ENCODE assay signal across 9 cellular contexts in the genomic region with DNA sequence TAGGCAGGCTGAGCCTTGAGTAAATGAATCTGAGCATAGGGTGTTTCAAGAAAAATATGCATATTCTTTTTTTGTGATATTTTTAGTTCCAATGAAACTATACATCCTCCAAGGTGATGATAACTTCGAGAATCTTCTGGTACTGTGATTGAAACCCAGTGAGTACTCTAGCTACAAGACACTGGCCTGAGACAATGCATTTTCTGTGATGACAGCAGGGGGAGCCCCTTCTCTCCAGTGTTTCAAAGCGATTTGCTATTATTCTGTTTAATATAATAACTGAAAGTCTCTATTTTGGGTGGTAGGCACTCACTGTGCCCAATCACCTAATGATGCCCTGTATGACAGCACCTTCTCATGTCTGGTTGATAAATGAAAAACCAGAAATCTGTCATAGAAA. TPM values are rescaled to one million over a fixed set of nuclear protein-coding genes. Genes with fewer than 3 reads are reported as not detected.
DNase-seq lines count a peak whose midpoint lies in the region; ATAC-seq and TF ChIP-seq lines count a peak whose summit lies in the region.
"Had no signal": no experiment of that assay in that cellular context is flagged by ENCODE, and none has a peak within 500 bp of the region (broad histone marks: within the 10 kb centered on the region; RNA-seq: fewer than 3 reads in every experiment).

No MANE protein-coding gene starts in this region.

- no peaks in the 10 kb centered on the region for H3K27me3 Mint-ChIP-seq in effector memory CD8-positive, alpha-beta T cell
- no peaks in the 10 kb centered on the region for H3K27me3 Mint-ChIP-seq in osteocyte (ENCODE audit: unreplicated experiment)
- H3K27me3 Mint-ChIP-seq: activated naive CD8-positive, alpha-beta T cell treated with anti-CD3 and anti-CD28 coated beads, Interleukin-2, amount 10 ng/mL, durations not matched to agents 7 days and 5 days had no signal

- H3K27ac Mint-ChIP-seq in effector memory CD8-positive, alpha-beta T cell = no peak overlapping the region
- H3K27ac Mint-ChIP-seq in osteocyte (ENCODE audit: unreplicated experiment) = no peak overlapping the region

- peaks cover 49% of the 10 kb centered on the region for H3K36me3 Mint-ChIP-seq in effector memory CD8-positive, alpha-beta T cell (ENCODE audit: insufficient read depth)
- peaks cover 7% of the 10 kb centered on the region for H3K36me3 Mint-ChIP-seq in osteocyte (ENCODE audit: unreplicated experiment)

- peaks cover 20 to 30% of the 10 kb centered on the region in 2 donors for H3K4me1 Mint-ChIP-seq in effector memory CD8-positive, alpha-beta T cell (ENCODE audit: low read depth in 2 of 2)
- H3K4me1 Mint-ChIP-seq in osteocyte (ENCODE audit: unreplicated experiment) = peaks cover 42% of the 10 kb centered on the region

- DNase-seq in NCI-H2171 treated with DMSO at 0.1 percent for 48 hours (lab: John Stamatoyannopoulos, UW) (peak; percentile 55), NCI-H2171 (lab: John Stamatoyannopoulos, UW) (no peak), NCI-H1092 treated with DMSO at 0.1 percent for 48 hours (lab: John Stamatoyannopoulos, UW) (peak; percentile 74), osteocyte (ENCODE audit: extremely low spot score, unreplicated experiment) (no peak), COLO829 (ENCODE audit: low spot score) (no peak)
- DNase-seq in effector memory CD8-positive, alpha-beta T cell = peak; percentile 53 to 68 (median 58)
- DNase-seq: activated naive CD8-positive, alpha-beta T cell treated with anti-CD3 and anti-CD28 coated beads, Interleukin-2, amount 10 ng/mL, durations not matched to agents 7 days and 5 days had no signal

- TF ChIP-seq CTCF in osteocyte (IDR thresholded peaks at IDR 0.05) = peak; percentile 66

- H3K4me3 Mint-ChIP-seq in effector memory CD8-positive, alpha-beta T cell = no peak overlapping the region
- H3K4me3 Mint-ChIP-seq in osteocyte (ENCODE audit: unreplicated experiment) = no peak overlapping the region

- peak; percentile 33 to 50 for ATAC-seq in activated CD4-positive, CD25-positive, alpha-beta regulatory T cell treated with anti-CD3 and anti-CD28 coated beads, Interleukin-2, amount 50 U/mL, for 24 hours
- ATAC-seq in effector memory CD8-positive, alpha-beta T cell (replicated peaks) = no peak
- ATAC-seq in GM18870 (IDR thresholded peaks at IDR 0.05; ENCODE audit: unreplicated experiment) = no peak

- H3K9me3 Mint-ChIP-seq in effector memory CD8-positive, alpha-beta T cell = no peaks in the 10 kb centered on the region
- peaks cover 8% of the 10 kb centered on the region for H3K9me3 Mint-ChIP-seq in osteocyte (ENCODE audit: unreplicated experiment)
- H3K9me3 Mint-ChIP-seq: activated naive CD8-positive, alpha-beta T cell treated with anti-CD3 and anti-CD28 coated beads, Interleukin-2, amount 10 ng/mL, durations not matched to agents 7 days and 5 days had no signal

RNA-seq across cellular contexts. Expression of gene IRF2BP2, which starts 12.1 kb away (rescaled TPM):
- 154 and 170 TPM in 2 replicates for total RNA-seq in osteocyte

Comparison
In these comparisons a context has a peak if more than half of its experiments do, and no peak if none do; other contexts are left out.
1. DNase-seq: peak in NCI-H2171 treated with DMSO at 0.1 percent for 48 hours (single experiment), NCI-H1092 treated with DMSO at 0.1 percent for 48 hours (single experiment) and effector memory CD8-positive, alpha-beta T cell (3 of 3); none in NCI-H2171 (single experiment), osteocyte (single experiment) and COLO829 (single experiment).
2. ATAC-seq: peak in activated CD4-positive, CD25-positive, alpha-beta regulatory T cell treated with anti-CD3 and anti-CD28 coated beads, Interleukin-2, amount 50 U/mL, for 24 hours (2 of 2); none in effector memory CD8-positive, alpha-beta T cell (single experiment) and GM18870 (single experiment).